In genomic region chr13:96984061-96984508, GRCh38 we compare ENCODE assay signal across 1 cellular context.
TF ChIP-seq lines count a peak whose summit lies in the region.

No MANE protein-coding gene starts in this region.

TF ChIP-seq in WTC11, 78 proteins besides CTCF, POLR2A, EP300 and RAD21 (continued from another document):
- TF ChIP-seq GRHL2 (CRISPR knock-in tag; IDR thresholded peaks at IDR 0.05; ENCODE audit: insufficient replicate concordance, severe bottlenecking): no peak
